Comparison of ENCODE assay signal across 8 cellular contexts in genomic region chr5:172007153-172007794, GRCh38. TPM values are rescaled to one million over a fixed set of nuclear protein-coding genes. Genes with fewer than 3 reads are reported as not detected.
DNase-seq lines count a peak whose midpoint lies in the region; ATAC-seq and TF ChIP-seq lines count a peak whose summit lies in the region.

No MANE protein-coding gene starts in this region.

- CTCF ChIA-PET in activated CD4-positive, alpha-beta memory T cell treated with anti-CD3 and anti-CD28 coated beads, Interleukin-2, amount 10 ng/mL, durations not matched to agents 7 days and 5 days (lab: Charles Lee), result interaction anchor here (0.8 to 3.9 kb wide), 20 partner anchors 10 to 620 kb away, joined by 3 to 31 read pairs (median 4); partner anchors contain the start of gene STK10

- WGBS in psoas muscle, 3 donors, result 1 to 2% (median 2%) methylated on average over 24 of the region's 24 CpGs

- no peaks in the 10 kb centered on the region for H3K36me3 Mint-ChIP-seq in CD4-positive, CD25-positive, alpha-beta regulatory T cell
- H3K36me3 Mint-ChIP-seq in activated CD4-positive, alpha-beta memory T cell treated with anti-CD3 and anti-CD28 coated beads, Interleukin-2, amount 10 ng/mL, durations not matched to agents 7 days and 5 days (ENCODE audit: low read depth), result peaks cover 7% of the 10 kb centered on the region

- no peak for TF ChIP-seq CTCF in psoas muscle (IDR thresholded peaks at IDR 0.05)

- peaks cover 4% of the 10 kb centered on the region for H3K27me3 Mint-ChIP-seq in CD4-positive, CD25-positive, alpha-beta regulatory T cell
- H3K27me3 Mint-ChIP-seq in activated CD4-positive, alpha-beta memory T cell treated with anti-CD3 and anti-CD28 coated beads, Interleukin-2, amount 10 ng/mL, durations not matched to agents 7 days and 5 days, result no peaks in the 10 kb centered on the region

- no peaks in the 10 kb centered on the region for H3K9me3 ChIP-seq in CD4-positive, CD25-positive, alpha-beta regulatory T cell (ENCODE audit: control insufficient read depth in 2 of 2, low read length in 2 of 2)
- no peaks in the 10 kb centered on the region for H3K9me3 ChIP-seq in psoas muscle

- H3K27me3 ChIP-seq in CD4-positive, CD25-positive, alpha-beta regulatory T cell (ENCODE audit: control insufficient read depth, insufficient read depth, low read length), result no peaks in the 10 kb centered on the region
- no peaks in the 10 kb centered on the region for H3K27me3 ChIP-seq in psoas muscle (ENCODE audit: insufficient read depth in 3 of 3, low read length in 2 of 3)

- POLR2A ChIA-PET in activated CD4-positive, alpha-beta memory T cell treated with anti-CD3 and anti-CD28 coated beads, Interleukin-2, amount 10 ng/mL, durations not matched to agents 7 days and 5 days (lab: Charles Lee), result interaction anchor here (0.5 to 5.3 kb wide), 40 partner anchors 9 to 952 kb away, joined by 3 to 44 read pairs (median 5); partner anchors contain the start of genes NPM1, RPL26L1 and STK10

- H3K4me3 Mint-ChIP-seq in CD4-positive, CD25-positive, alpha-beta regulatory T cell, result peak overlapping the region; percentile 95 to 100 (median 96)
- H3K4me3 Mint-ChIP-seq in activated CD4-positive, alpha-beta memory T cell treated with anti-CD3 and anti-CD28 coated beads, Interleukin-2, amount 10 ng/mL, durations not matched to agents 7 days and 5 days, result peak overlapping the region; percentile 90

- H3K27ac ChIP-seq in CD4-positive, CD25-positive, alpha-beta regulatory T cell (ENCODE audit: insufficient read depth, low read length, poor library complexity, severe bottlenecking), result peak overlapping the region; percentile 95
- H3K27ac ChIP-seq in psoas muscle, result peak overlapping the region; percentile 98

- H3K27ac Mint-ChIP-seq in CD4-positive, CD25-positive, alpha-beta regulatory T cell, result peak overlapping the region; percentile 97 to 99 (median 99)
- H3K27ac Mint-ChIP-seq in activated CD4-positive, alpha-beta memory T cell treated with anti-CD3 and anti-CD28 coated beads, Interleukin-2, amount 10 ng/mL, durations not matched to agents 7 days and 5 days, result peak overlapping the region; percentile 90

- H3K9me3 Mint-ChIP-seq in CD4-positive, CD25-positive, alpha-beta regulatory T cell, result no peaks in the 10 kb centered on the region
- no peaks in the 10 kb centered on the region for H3K9me3 Mint-ChIP-seq in activated CD4-positive, alpha-beta memory T cell treated with anti-CD3 and anti-CD28 coated beads, Interleukin-2, amount 10 ng/mL, durations not matched to agents 7 days and 5 days

- H3K4me1 ChIP-seq in CD4-positive, CD25-positive, alpha-beta regulatory T cell (ENCODE audit: control insufficient read depth, insufficient read depth, low read length, poor library complexity, severe bottlenecking), result peaks cover 46% of the 10 kb centered on the region
- H3K4me1 ChIP-seq in psoas muscle, result peaks cover 39% of the 10 kb centered on the region

- peak in 1 of 3 donors; percentile 62 for DNase-seq in CD4-positive, CD25-positive, alpha-beta regulatory T cell
- DNase-seq in activated CD4-positive, alpha-beta memory T cell treated with anti-CD3 and anti-CD28 coated beads, Interleukin-2, amount 10 ng/mL, durations not matched to agents 7 days and 5 days, result no peak
- DNase-seq in glomerular visceral epithelial cell (ENCODE audit: extremely low spot score) (peak; percentile 35), psoas muscle (no peak), ecto neural progenitor cell (ENCODE audit: low spot score) (no peak)

- no peaks in the 10 kb centered on the region for H3K36me3 ChIP-seq in CD4-positive, CD25-positive, alpha-beta regulatory T cell (ENCODE audit: control insufficient read depth, insufficient read depth, low read length)
- H3K36me3 ChIP-seq in psoas muscle (ENCODE audit: insufficient read depth in 1 of 2, low read depth in 1 of 2), result no peaks in the 10 kb centered on the region

- H3K4me1 Mint-ChIP-seq in CD4-positive, CD25-positive, alpha-beta regulatory T cell, result peaks cover 22 to 60% (median 44%) of the 10 kb centered on the region in 4 donors
- peaks cover 43% of the 10 kb centered on the region for H3K4me1 Mint-ChIP-seq in activated CD4-positive, alpha-beta memory T cell treated with anti-CD3 and anti-CD28 coated beads, Interleukin-2, amount 10 ng/mL, durations not matched to agents 7 days and 5 days

- peak overlapping the region; percentile 98 for H3K4me3 ChIP-seq in CD4-positive, CD25-positive, alpha-beta regulatory T cell (ENCODE audit: low read depth, low read length)
- H3K4me3 ChIP-seq in psoas muscle, result peak overlapping the region; percentile 96

- intact Hi-C loops in psoas muscle (cut with DNase I), result loop anchor here in 1 of 2 donors (10.0 kb wide), 1 partner anchor 92 kb away; no protein-coding TSS in a partner anchor

- ATAC-seq in CD4-positive, CD25-positive, alpha-beta regulatory T cell (ENCODE audit: low read depth in 2 of 2), result no peak
- ATAC-seq in HG03066 (IDR thresholded peaks at IDR 0.05; ENCODE audit: low read depth, unreplicated experiment) (peak; percentile 0), psoas muscle (peak in 2 of 4 donors; percentile 1 to 5), HG03469 (IDR thresholded peaks at IDR 0.05; ENCODE audit: unreplicated experiment) (no peak), HG03280 (IDR thresholded peaks at IDR 0.05; ENCODE audit: unreplicated experiment) (no peak)

RNA-seq across cellular contexts. Expression of gene FBXW11, which starts 0.8 kb away (rescaled TPM):
- 40.7 TPM for total RNA-seq in CD4-positive, CD25-positive, alpha-beta regulatory T cell
- polyA plus RNA-seq in CD4-positive, CD25-positive, alpha-beta regulatory T cell, result 10 to 100 TPM; 20.6 to 26.0 (median 24.9) TPM
- total RNA-seq in activated CD4-positive, alpha-beta memory T cell treated with anti-CD3 and anti-CD28 coated beads, Interleukin-2, amount 10 ng/mL, durations not matched to agents 7 days and 5 days, result 10 to 100 TPM; 37.4 to 38.8 TPM
- total RNA-seq in psoas muscle, result 10 to 100 TPM; 42.7 to 62.8 (median 55.5) TPM
- polyA plus RNA-seq in psoas muscle, result 10 to 100 TPM; 14.7 to 50.1 (median 33.8) TPM
